Comparison of ENCODE assay signal across 8 cellular contexts in the genomic region with DNA sequence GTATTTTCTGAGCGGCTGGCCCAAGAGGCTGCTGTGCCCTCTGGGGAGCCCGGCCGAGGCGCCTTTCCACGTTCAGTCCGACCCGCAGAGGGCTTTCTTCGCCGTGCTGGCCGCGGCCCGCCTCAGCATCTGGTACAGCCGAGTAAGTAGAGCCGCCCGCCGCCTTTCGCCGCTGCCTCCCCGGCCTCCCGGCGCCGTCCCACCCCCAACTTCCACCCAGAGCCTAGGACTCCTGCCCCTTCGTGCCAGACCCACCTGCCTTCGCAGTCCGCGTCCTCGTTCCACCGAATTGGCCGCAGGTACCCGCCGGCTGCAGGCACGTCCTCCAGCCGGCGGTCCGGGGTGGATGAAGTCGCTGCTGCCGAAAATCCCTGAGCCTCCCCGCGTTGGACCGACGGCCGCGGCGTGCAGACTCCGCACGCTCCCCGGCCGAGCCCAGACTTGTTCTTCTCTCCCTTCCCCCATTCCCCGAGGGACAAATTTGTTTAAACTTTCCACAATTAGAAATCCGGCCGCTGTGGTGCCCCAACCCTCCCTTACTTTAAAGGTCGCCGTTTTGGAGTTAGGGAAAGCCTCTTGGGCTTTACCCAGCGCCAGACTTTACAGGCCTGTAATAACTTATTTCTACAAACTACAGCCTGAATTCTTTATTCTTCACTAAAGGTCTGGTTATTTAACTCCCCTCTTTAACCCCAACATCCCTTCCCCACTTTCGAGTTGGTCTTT. TPM values are rescaled to one million over a fixed set of nuclear protein-coding genes. Genes with fewer than 3 reads are reported as not detected.
DNase-seq lines count a peak whose midpoint lies in the region; ATAC-seq and TF ChIP-seq lines count a peak whose summit lies in the region.

No MANE protein-coding gene starts in this region.

- H3K27me3 ChIP-seq in layer of hippocampus (ENCODE audit: control insufficient read depth, insufficient read depth, low read length), result no peaks in the 10 kb centered on the region

- ATAC-seq in GM21390 (IDR thresholded peaks at IDR 0.05; ENCODE audit: unreplicated experiment), result peak; percentile 4

- peak overlapping the region; percentile 98 for H3K4me3 ChIP-seq in Jurkat, Clone E6-1 (ENCODE audit: low read length)

- peak; percentile 73 for DNase-seq in D341Med (ENCODE audit: low spot score)
- no peak for DNase-seq in Jurkat, Clone E6-1 (ENCODE audit: low read depth, low spot score)
- DNase-seq in cerebellum (ENCODE audit: low spot score), result peak; percentile 28
- peak; percentile 19 for DNase-seq in stimulated activated CD4-positive, alpha-beta T cell treated with anti-CD3 and anti-CD28 coated beads, Interleukin-2, amount 100 ng/mL, for 4 hours (ENCODE audit: low read depth)
- DNase-seq in iPS-NIHi11 (ENCODE audit: low spot score), result no peak

- peak overlapping the region; percentile 92 for H3K27ac ChIP-seq in VCaP
- H3K27ac ChIP-seq in layer of hippocampus (ENCODE audit: low read depth, low read length), result peak overlapping the region; percentile 97

- TF ChIP-seq CTCF in VCaP (conservative IDR thresholded peaks at IDR 0.05), result no peak

RNA-seq across cellular contexts. Expression of a gene that starts 0.6 kb away (rescaled TPM):
- polyA plus RNA-seq in Jurkat, Clone E6-1 (2012; ENCODE audit: insufficient read depth, insufficient read length), result 14.2 TPM
- 33.8 TPM for total RNA-seq in cerebellum

Comparison
In these comparisons a context has a peak if more than half of its experiments do, and no peak if none do; other contexts are left out.
1. DNase-seq: peak in D341Med (single experiment), cerebellum (single experiment) and stimulated activated CD4-positive, alpha-beta T cell treated with anti-CD3 and anti-CD28 coated beads, Interleukin-2, amount 100 ng/mL, for 4 hours (single experiment); none in Jurkat, Clone E6-1 (single experiment) and iPS-NIHi11 (single experiment).